1 cellular context compared by ENCODE assay signal in genomic region chr19:3990815-3991117, GRCh38.
A peak's percentile ranks its signal among the peaks of the same experiment; 100 is the strongest.
TF ChIP-seq lines count a peak whose summit lies in the region.

No MANE protein-coding gene starts in this region.

TF ChIP-seq in K562, 482 proteins besides CTCF, POLR2A, EP300 and RAD21 (continues in another document):
- no peak for TF ChIP-seq ETS1 (conservative IDR thresholded peaks at IDR 0.05; ENCODE audit: control insufficient read depth, low read depth, low read length)
- TF ChIP-seq MECOM (CRISPR knock-in tag; IDR thresholded peaks at IDR 0.05), result no peak
- TF ChIP-seq SNRNP70 (optimal IDR thresholded peaks at IDR 0.05; ENCODE audit: low read depth, low read length), result no peak
- TF ChIP-seq ZNF165 (CRISPR knock-in tag; IDR thresholded peaks at IDR 0.05; ENCODE audit: borderline replicate concordance), result no peak
- no peak for TF ChIP-seq ZNF143 (CRISPR knock-in tag; IDR thresholded peaks at IDR 0.05)
- 0 out of 2 replicates have a peak, but pooled peaks have one; percentile 46 for TF ChIP-seq OTX1 (CRISPR knock-in tag; IDR thresholded peaks at IDR 0.05)
- TF ChIP-seq ZNF707 (CRISPR knock-in tag; conservative IDR thresholded peaks at IDR 0.05), result no peak
- TF ChIP-seq ELF4 (CRISPR knock-in tag; IDR thresholded peaks at IDR 0.05), result no peak
- no peak for TF ChIP-seq SIX5 (IDR thresholded peaks at IDR 0.05; ENCODE audit: borderline replicate concordance in 1 of 2, insufficient read depth in 1 of 2, low read depth in 1 of 2, low read length in 2 of 2)
- no peak for TF ChIP-seq NCOA6 (IDR thresholded peaks at IDR 0.05)
- no peak for TF ChIP-seq TEAD1 (CRISPR knock-in tag; IDR thresholded peaks at IDR 0.05)
- TF ChIP-seq ZNF445 (CRISPR knock-in tag; IDR thresholded peaks at IDR 0.05; ENCODE audit: low read depth), result no peak
- no peak for TF ChIP-seq CBX5 (IDR thresholded peaks at IDR 0.05; ENCODE audit: borderline replicate concordance, low read depth)
- no peak for TF ChIP-seq WHSC1 (IDR thresholded peaks at IDR 0.05; ENCODE audit: low read length)
- TF ChIP-seq MYC (IDR thresholded peaks at IDR 0.05; ENCODE audit: low read depth, low read length), result no peak
- no peak for TF ChIP-seq MYC (CRISPR knock-in tag; IDR thresholded peaks at IDR 0.05; ENCODE audit: borderline replicate concordance, low read depth)
- peak; percentile 91; the same call in 1 of the 2 replicates for TF ChIP-seq THRAP3 (IDR thresholded peaks at IDR 0.05; ENCODE audit: borderline replicate concordance)
- no peak for TF ChIP-seq TGIF2 (CRISPR knock-in tag; IDR thresholded peaks at IDR 0.05)
- TF ChIP-seq ZNF232 (CRISPR knock-in tag; IDR thresholded peaks at IDR 0.05), result no peak
- TF ChIP-seq ZNF717 (CRISPR knock-in tag; IDR thresholded peaks at IDR 0.05), result no peak
- TF ChIP-seq ZZZ3 (IDR thresholded peaks at IDR 0.05), result no peak
- no peak for TF ChIP-seq MYNN (IDR thresholded peaks at IDR 0.05)
- no peak for TF ChIP-seq MYNN (CRISPR knock-in tag; IDR thresholded peaks at IDR 0.05)
- TF ChIP-seq NBN (IDR thresholded peaks at IDR 0.05; ENCODE audit: low read depth), result 0 out of 2 replicates have a peak, but pooled peaks have one; percentile 78
- TF ChIP-seq ZNF699 (CRISPR knock-in tag; IDR thresholded peaks at IDR 0.05; ENCODE audit: insufficient replicate concordance), result no peak
- 0 out of 2 replicates have a peak, but pooled peaks have one; percentile 15 for TF ChIP-seq DPF2 (IDR thresholded peaks at IDR 0.05)
- TF ChIP-seq KAT2B (IDR thresholded peaks at IDR 0.05; ENCODE audit: low read depth, low read length), result no peak
- no peak for TF ChIP-seq TCF3 (CRISPR knock-in tag; IDR thresholded peaks at IDR 0.05)
- no peak for TF ChIP-seq CBX3 (IDR thresholded peaks at IDR 0.05; ENCODE audit: borderline replicate concordance in 1 of 2, low read length in 2 of 2)
- peak; percentile 28 to 58; a peak in 2 of 4 replicates for TF ChIP-seq TRIM24 (IDR thresholded peaks at IDR 0.05)
- TF ChIP-seq ATF2 (CRISPR knock-in tag; IDR thresholded peaks at IDR 0.05), result no peak
- no peak for TF ChIP-seq YY1 (IDR thresholded peaks at IDR 0.05; ENCODE audit: borderline replicate concordance in 1 of 3, control insufficient read depth in 1 of 3, extremely low read depth in 1 of 3, insufficient read depth in 3 of 3, insufficient read length in 1 of 3, insufficient replicate concordance in 2 of 3, low read depth in 1 of 3, low read length in 2 of 3)
- TF ChIP-seq ZNF280A (IDR thresholded peaks at IDR 0.05; ENCODE audit: low read depth, partially characterized antibody), result peak; percentile 58
- no peak for TF ChIP-seq ZKSCAN1 (IDR thresholded peaks at IDR 0.05; ENCODE audit: low read depth, low read length)
- no peak for TF ChIP-seq PTBP1 (IDR thresholded peaks at IDR 0.05; ENCODE audit: low read depth, low read length)
- TF ChIP-seq ZNF407 (IDR thresholded peaks at IDR 0.05; ENCODE audit: low read depth), result peak; percentile 62; the same call in 1 of the 2 replicates
- no peak for TF ChIP-seq RBM17 (IDR thresholded peaks at IDR 0.05; ENCODE audit: borderline replicate concordance, low read depth, low read length)
- no peak for TF ChIP-seq ZNF311 (CRISPR knock-in tag; IDR thresholded peaks at IDR 0.05)
- no peak for TF ChIP-seq NR2C2 (CRISPR knock-in tag; IDR thresholded peaks at IDR 0.05)
- TF ChIP-seq NR2C2 (tag; IDR thresholded peaks at IDR 0.05), result no peak
- peak; percentile 91 for TF ChIP-seq SMARCA5 (IDR thresholded peaks at IDR 0.05)
- peak; percentile 86 for TF ChIP-seq BRD9 (IDR thresholded peaks at IDR 0.05; ENCODE audit: low read depth, partially characterized antibody)
- no peak for TF ChIP-seq CTCFL (IDR thresholded peaks at IDR 0.05; ENCODE audit: borderline replicate concordance, insufficient read depth, low read depth, low read length, poor library complexity, severe bottlenecking)
- no peak for TF ChIP-seq JUNB (CRISPR knock-in tag; conservative IDR thresholded peaks at IDR 0.05)
- 0 out of 2 replicates have a peak, but pooled peaks have one; percentile 42 for TF ChIP-seq ZBTB5 (IDR thresholded peaks at IDR 0.05)
- TF ChIP-seq HBP1 (CRISPR knock-in tag; IDR thresholded peaks at IDR 0.05), result no peak
- peak; percentile 16 for TF ChIP-seq POLR2B (IDR thresholded peaks at IDR 0.05; ENCODE audit: low read depth, partially characterized antibody)
- no peak for TF ChIP-seq HDAC6 (IDR thresholded peaks at IDR 0.05; ENCODE audit: low read depth, low read length)
- no peak for TF ChIP-seq DACH1 (IDR thresholded peaks at IDR 0.05; ENCODE audit: partially characterized antibody)
- no peak for TF ChIP-seq TFAP4 (CRISPR knock-in tag; IDR thresholded peaks at IDR 0.05; ENCODE audit: borderline replicate concordance)
- TF ChIP-seq NR4A1 (CRISPR knock-in tag; IDR thresholded peaks at IDR 0.05), result no peak
- TF ChIP-seq NR4A1 (tag; IDR thresholded peaks at IDR 0.05), result no peak
- TF ChIP-seq PHF20 (IDR thresholded peaks at IDR 0.05; ENCODE audit: partially characterized antibody), result no peak
